ENCODE assay signal across 8 cellular contexts in the genomic region with DNA sequence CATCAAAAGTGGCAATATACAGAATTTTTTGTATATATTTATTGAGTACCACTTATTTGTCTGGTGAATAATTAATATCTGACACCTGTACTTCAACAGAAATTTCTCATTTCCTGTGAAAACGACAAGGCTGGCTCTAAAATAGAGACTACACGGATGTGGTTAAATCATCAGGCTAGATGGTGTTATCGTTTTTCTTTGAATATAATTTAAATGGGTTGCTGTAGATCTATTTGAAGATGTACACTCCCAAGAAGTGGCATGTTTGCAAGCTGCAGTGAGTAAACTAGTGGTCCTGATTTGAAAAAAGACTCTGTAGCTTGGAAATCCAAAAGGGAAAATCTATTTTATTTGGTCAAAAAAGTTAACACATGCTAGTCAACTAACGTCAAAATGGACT.
A peak's percentile ranks its signal among the peaks of the same experiment; 100 is the strongest.
DNase-seq lines count a peak whose midpoint lies in the region; ATAC-seq and TF ChIP-seq lines count a peak whose summit lies in the region.

No MANE protein-coding gene starts in this region.

- no peak for TF ChIP-seq CTCF in NB4 (IDR thresholded peaks at IDR 0.05; ENCODE audit: low read depth, low read length)
- no peak for TF ChIP-seq CTCF in neutrophil (IDR thresholded peaks at IDR 0.05)

- POLR2A ChIA-PET in HEK293T (lab: Yijun Ruan, JAX): no interaction called here

- no peaks in the 10 kb centered on the region for H3K9me3 ChIP-seq in neutrophil

- peaks cover 54% of the 10 kb centered on the region for H3K36me3 ChIP-seq in neutrophil

- no peak for TF ChIP-seq POLR2A in NB4 (IDR thresholded peaks at IDR 0.05; ENCODE audit: extremely low read depth, insufficient read length)

- ATAC-seq in GM18873 (IDR thresholded peaks at IDR 0.05; ENCODE audit: low FRiP score, unreplicated experiment): peak; percentile 68
- peak; percentile 64 for ATAC-seq in HG02642 (IDR thresholded peaks at IDR 0.05; ENCODE audit: poor library complexity, unreplicated experiment)

- CTCF ChIA-PET in HEK293T (lab: Yijun Ruan, JAX): no interaction called here

- H3K4me1 ChIP-seq in neutrophil (ENCODE audit: control insufficient read depth in 1 of 2, insufficient read depth in 1 of 2, low read depth in 1 of 2, low read length in 1 of 2): peaks cover 23 to 49% of the 10 kb centered on the region in 2 experiments

- H3K4me3 ChIP-seq in NB4 (ENCODE audit: low read depth, low read length): peak overlapping the region; percentile 52
- peak overlapping the region in 1 of 2 experiments; percentile 41 for H3K4me3 ChIP-seq in neutrophil (ENCODE audit: low read depth in 1 of 2, low read length in 1 of 2)

- no peaks in the 10 kb centered on the region for H3K27me3 ChIP-seq in neutrophil

- peak overlapping the region; percentile 74 for H3K27ac ChIP-seq in neutrophil

- peak; percentile 36 for DNase-seq in NB4 (ENCODE audit: low read depth)
- DNase-seq in NCI-H510A (lab: John Stamatoyannopoulos, UW): no peak
- no peak for DNase-seq in NCI-H1694 treated with DMSO at 0.1 percent for 48 hours (lab: John Stamatoyannopoulos, UW)
- DNase-seq in HEK293T (ENCODE audit: extremely low spot score): no peak
- no peak for DNase-seq in NCI-H345 treated with DMSO at 0.1 percent for 48 hours (lab: John Stamatoyannopoulos, UW; ENCODE audit: unreplicated experiment)

TF ChIP-seq in HEK293T, 16 proteins besides CTCF, POLR2A, EP300 and RAD21:
- no peak for TF ChIP-seq BHLHE40 (IDR thresholded peaks at IDR 0.05; ENCODE audit: borderline replicate concordance)
